In genomic region chr7:128739990-128740682, GRCh38 we compare ENCODE assay signal across 8 cellular contexts. TPM values are rescaled to one million over a fixed set of nuclear protein-coding genes. Genes with fewer than 3 reads are reported as not detected.
DNase-seq lines count a peak whose midpoint lies in the region; ATAC-seq, FAIRE-seq and TF ChIP-seq lines count a peak whose summit lies in the region.

No MANE protein-coding gene starts in this region.

- peak overlapping the region; percentile 82 for H3K4me2 ChIP-seq in osteoblast (ENCODE audit: insufficient read depth, low read length)

- no peaks in the 10 kb centered on the region for H3K9me3 Mint-ChIP-seq in CD8-positive, alpha-beta memory T cell

- POLR2A ChIA-PET in CD8-positive, alpha-beta memory T cell (lab: Charles Lee) = interaction anchor here (1.1 kb wide), 1 partner anchor 51 kb away, joined by 7 read pairs; no protein-coding TSS in a partner anchor

- peak overlapping the region; percentile 91 to 99 (median 98) for H3K27ac Mint-ChIP-seq in CD8-positive, alpha-beta memory T cell

- FAIRE-seq in GM19239 (lab: Jason Lieb, UNC) = no peak

- DNase-seq in CD8-positive, alpha-beta memory T cell = no peak
- DNase-seq in Peyer's patch = no peak
- no peak for DNase-seq in epithelial cell of esophagus (ENCODE audit: low read depth)
- DNase-seq in osteoblast (ENCODE audit: insufficient read length, low spot score, missing footprints) = peak; percentile 66
- no peak for DNase-seq in MV-4-11 (lab: John Stamatoyannopoulos, UW)
- DNase-seq in HPDE6-E6E7 (ENCODE audit: extremely low spot score) = no peak
- no peak for DNase-seq in GM19239 (ENCODE audit: insufficient read length, low spot score)

- peaks cover 60% of the 10 kb centered on the region for H3K79me2 ChIP-seq in osteoblast (ENCODE audit: insufficient read depth, low read length)

- peaks cover 48% of the 10 kb centered on the region for H4K20me1 ChIP-seq in osteoblast (ENCODE audit: insufficient read depth, low read length)

- no peak overlapping the region for H2AFZ ChIP-seq in osteoblast (ENCODE audit: low read length)

- H3K4me3 ChIP-seq in CD8-positive, alpha-beta memory T cell (ENCODE audit: low read length) = peak overlapping the region; percentile 96
- H3K4me3 ChIP-seq in Peyer's patch (peak overlapping the region; percentile 85 to 99 (median 92)), epithelial cell of esophagus (ENCODE audit: low read length) (peak overlapping the region; percentile 90), osteoblast (ENCODE audit: insufficient read depth, low read length) (peak overlapping the region; percentile 95)

- H3K4me3 Mint-ChIP-seq in CD8-positive, alpha-beta memory T cell = peak overlapping the region; percentile 94 to 100 (median 99)

- no peaks in the 10 kb centered on the region for H3K9me3 ChIP-seq in CD8-positive, alpha-beta memory T cell (ENCODE audit: low read length)
- H3K9me3 ChIP-seq in Peyer's patch (no peaks in the 10 kb centered on the region), osteoblast (ENCODE audit: low read depth, low read length) (no peaks in the 10 kb centered on the region)

- CTCF ChIA-PET in CD8-positive, alpha-beta memory T cell (lab: Charles Lee) = interaction anchor here (0.8 to 1.2 kb wide), 3 partner anchors 27 to 313 kb away, joined by 3 to 5 read pairs (median 3); no protein-coding TSS in a partner anchor

- H3K27ac ChIP-seq in CD8-positive, alpha-beta memory T cell (ENCODE audit: low read depth, low read length) = peak overlapping the region; percentile 98
- H3K27ac ChIP-seq in Peyer's patch (peak overlapping the region; percentile 86 to 92 (median 86)), osteoblast (ENCODE audit: low read depth, low read length) (peak overlapping the region; percentile 99)

- ATAC-seq in GM21390 (IDR thresholded peaks at IDR 0.05; ENCODE audit: unreplicated experiment) = no peak

- H3K36me3 Mint-ChIP-seq in CD8-positive, alpha-beta memory T cell = peaks cover 0 to 13% (median 0%) of the 10 kb centered on the region in 3 donors

- peaks cover 27% of the 10 kb centered on the region for H3K4me1 ChIP-seq in CD8-positive, alpha-beta memory T cell (ENCODE audit: insufficient read depth, low read length)
- H3K4me1 ChIP-seq in Peyer's patch (peaks cover 0 to 29% (median 0%) of the 10 kb centered on the region in 4 donors), osteoblast (ENCODE audit: insufficient read depth, low read length) (peaks cover 50% of the 10 kb centered on the region)

- peaks cover 49 to 64% (median 60%) of the 10 kb centered on the region in 3 donors for H3K4me1 Mint-ChIP-seq in CD8-positive, alpha-beta memory T cell

- H3K27me3 ChIP-seq in CD8-positive, alpha-beta memory T cell (ENCODE audit: insufficient read depth, low read length, poor library complexity, severe bottlenecking) = no peaks in the 10 kb centered on the region
- H3K27me3 ChIP-seq in Peyer's patch (no peaks in the 10 kb centered on the region), osteoblast (ENCODE audit: insufficient read depth, low read length) (no peaks in the 10 kb centered on the region)

- TF ChIP-seq POLR2A in Peyer's patch (IDR thresholded peaks at IDR 0.05) = no peak

- TF ChIP-seq CTCF in Peyer's patch (IDR thresholded peaks at IDR 0.05) (no peak), epithelial cell of esophagus (IDR thresholded peaks at IDR 0.05; ENCODE audit: insufficient read depth, low read depth, low read length, missing control alignments) (no peak), osteoblast (IDR thresholded peaks at IDR 0.05; ENCODE audit: extremely low read depth, low read depth, low read length) (no peak)

- H3K27me3 Mint-ChIP-seq in CD8-positive, alpha-beta memory T cell = no peaks in the 10 kb centered on the region

- H3K36me3 ChIP-seq in CD8-positive, alpha-beta memory T cell (ENCODE audit: insufficient read depth, low read length) = no peaks in the 10 kb centered on the region
- H3K36me3 ChIP-seq in Peyer's patch = no peaks in the 10 kb centered on the region
- peaks cover 10% of the 10 kb centered on the region for H3K36me3 ChIP-seq in osteoblast (ENCODE audit: insufficient read depth, low read length)

RNA-seq across cellular contexts. Expression of gene CALU, which starts 1.0 kb away (rescaled TPM):
- 10 to 100 TPM; 51.4 to 52.0 TPM for total RNA-seq in CD8-positive, alpha-beta memory T cell
- polyA plus RNA-seq in CD8-positive, alpha-beta memory T cell = 28.8 TPM
- 10 to 100 TPM; 21.6 to 42.1 (median 27.6) TPM for total RNA-seq in Peyer's patch
- 673 and 708 TPM in 2 replicates for total RNA-seq in osteoblast

RNA-seq across cellular contexts. Expression of gene OPN1SW, which starts 35.5 kb away (rescaled TPM):
- not detected for total RNA-seq in CD8-positive, alpha-beta memory T cell
- not detected for polyA plus RNA-seq in CD8-positive, alpha-beta memory T cell
- not detected for total RNA-seq in Peyer's patch
- not detected in 2 replicates for total RNA-seq in osteoblast

RNA-seq across cellular contexts. Expression of gene CCDC136, which starts 51.6 kb away (rescaled TPM):
- 1 to 10 TPM; 8.7 to 9.0 TPM for total RNA-seq in CD8-positive, alpha-beta memory T cell
- 2.6 TPM for polyA plus RNA-seq in CD8-positive, alpha-beta memory T cell
- total RNA-seq in Peyer's patch (10 to 100 TPM in 2 of 4 donors, 1 to 10 TPM in 1, under 1 TPM in 1; 0.35 to 35.5 (median 6.1) TPM), osteoblast (7.2 and 10.0 TPM in 2 replicates)

Comparison
In these comparisons a context has a peak if more than half of its experiments do, and no peak if none do; other contexts are left out.
1. RNA of gene CALU, which starts 1.0 kb away (total RNA-seq): 673 to 708 TPM in osteoblast; 51.4 to 52.0 TPM in CD8-positive, alpha-beta memory T cell and 21.6 to 42.1 TPM in Peyer's patch; every median in the first group is over 10 times any median in the second.
2. Peak in every context shown above with its lines, with median percentiles within 50 percentile points of each other: H3K27ac ChIP-seq and H3K4me3 ChIP-seq.